Comparison of ENCODE assay signal across 8 cellular contexts in the genomic region with DNA sequence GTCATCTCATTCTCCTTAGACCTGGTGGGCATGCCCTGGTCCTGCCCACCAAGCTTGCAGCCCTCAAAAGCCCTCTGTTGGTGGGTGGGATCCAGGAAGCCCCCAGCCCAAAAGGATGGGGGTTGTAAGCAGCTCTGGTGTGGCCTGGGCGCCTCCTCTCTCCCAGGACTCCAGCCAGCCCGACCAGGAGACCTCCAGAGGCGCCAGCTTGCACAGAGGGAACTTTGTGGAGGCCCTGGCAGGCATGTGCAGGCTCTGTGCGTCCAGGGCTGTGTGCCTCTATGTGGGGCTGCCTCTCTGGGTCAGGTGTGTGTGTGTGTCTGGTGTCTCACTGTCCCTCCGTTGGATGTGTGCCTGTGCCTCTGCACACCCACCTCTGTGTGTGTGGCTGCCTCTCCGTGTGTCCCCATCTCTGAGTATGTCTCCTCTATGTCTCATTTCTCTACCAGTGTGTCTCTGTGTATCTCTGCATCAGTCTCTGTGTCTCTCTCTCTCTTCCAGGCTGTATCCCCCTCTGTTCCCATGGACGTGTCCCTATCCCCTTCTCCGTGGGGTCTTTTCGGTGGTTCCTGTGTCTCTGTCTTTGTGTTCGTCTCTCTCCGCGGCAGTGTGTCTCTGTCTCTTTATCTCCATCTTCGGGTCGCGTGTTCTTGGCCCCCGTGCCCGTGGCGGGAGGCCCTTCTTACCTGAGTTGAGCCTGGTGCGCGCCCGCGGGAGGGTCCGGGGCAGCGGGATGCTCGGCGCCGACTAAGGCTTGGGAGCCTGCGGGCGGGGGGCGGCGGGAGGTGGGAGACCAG. TPM values are rescaled to one million over a fixed set of nuclear protein-coding genes. Genes with fewer than 3 reads are reported as not detected.
DNase-seq lines count a peak whose midpoint lies in the region; ATAC-seq and TF ChIP-seq lines count a peak whose summit lies in the region.

No MANE protein-coding gene starts in this region.

- peak overlapping the region; percentile 28 for H3K4me3 ChIP-seq in kidney epithelial cell (ENCODE audit: low read depth, low read length)

- H3K9me3 Mint-ChIP-seq in activated naive CD4-positive, alpha-beta T cell treated with anti-CD3 and anti-CD28 coated beads, Interleukin-2, amount 50 U/mL, for 24 hours: no peaks in the 10 kb centered on the region
- H3K9me3 Mint-ChIP-seq in activated naive CD8-positive, alpha-beta T cell (ENCODE audit: low read depth): no peaks in the 10 kb centered on the region

- peaks cover 19% of the 10 kb centered on the region for H3K4me1 Mint-ChIP-seq in activated naive CD4-positive, alpha-beta T cell treated with anti-CD3 and anti-CD28 coated beads, Interleukin-2, amount 50 U/mL, for 24 hours
- H3K4me1 Mint-ChIP-seq in activated naive CD8-positive, alpha-beta T cell (ENCODE audit: low read depth): peaks cover 15% of the 10 kb centered on the region

- ATAC-seq in HG03175 (IDR thresholded peaks at IDR 0.05; ENCODE audit: unreplicated experiment): no peak
- no peak for ATAC-seq in GM18505 (IDR thresholded peaks at IDR 0.05; ENCODE audit: unreplicated experiment)

- no peaks in the 10 kb centered on the region for H3K27me3 Mint-ChIP-seq in activated naive CD4-positive, alpha-beta T cell treated with anti-CD3 and anti-CD28 coated beads, Interleukin-2, amount 50 U/mL, for 24 hours
- no peaks in the 10 kb centered on the region for H3K27me3 Mint-ChIP-seq in activated naive CD8-positive, alpha-beta T cell

- H3K27me3 ChIP-seq in kidney epithelial cell (ENCODE audit: control insufficient read depth, insufficient read depth, low read length): peaks cover 33% of the 10 kb centered on the region

- H3K27ac ChIP-seq in substantia nigra (ENCODE audit: low read depth, low read length, poor library complexity, severe bottlenecking): peak overlapping the region; percentile 58

- no peak for TF ChIP-seq CTCF in kidney epithelial cell (IDR thresholded peaks at IDR 0.05; ENCODE audit: insufficient read depth, low read length, poor library complexity, severe bottlenecking)

- no peaks in the 10 kb centered on the region for H3K36me3 ChIP-seq in kidney epithelial cell (ENCODE audit: control insufficient read depth, insufficient read depth, low read length)

- no peaks in the 10 kb centered on the region for H3K36me3 Mint-ChIP-seq in activated naive CD4-positive, alpha-beta T cell treated with anti-CD3 and anti-CD28 coated beads, Interleukin-2, amount 50 U/mL, for 24 hours
- H3K36me3 Mint-ChIP-seq in activated naive CD8-positive, alpha-beta T cell: no peaks in the 10 kb centered on the region

- no peak for TF ChIP-seq POLR2A in GM18505 (IDR thresholded peaks at IDR 0.05; ENCODE audit: borderline replicate concordance, extremely low read depth, insufficient read depth, insufficient read length)

- peak overlapping the region; percentile 69 for H3K4me3 Mint-ChIP-seq in activated naive CD4-positive, alpha-beta T cell treated with anti-CD3 and anti-CD28 coated beads, Interleukin-2, amount 50 U/mL, for 24 hours
- peak overlapping the region; percentile 87 for H3K4me3 Mint-ChIP-seq in activated naive CD8-positive, alpha-beta T cell

- DNase-seq in activated naive CD4-positive, alpha-beta T cell (lab: John Stamatoyannopoulos, UW): no peak
- DNase-seq in kidney epithelial cell (ENCODE audit: low read depth) (no peak), substantia nigra (lab: John Stamatoyannopoulos, UW) (peak in 27 of 49 donors; percentile 10 to 87 (median 49)), D341Med (ENCODE audit: low spot score) (no peak)

- no peak overlapping the region for H3K27ac Mint-ChIP-seq in activated naive CD4-positive, alpha-beta T cell treated with anti-CD3 and anti-CD28 coated beads, Interleukin-2, amount 50 U/mL, for 24 hours
- no peak overlapping the region for H3K27ac Mint-ChIP-seq in activated naive CD8-positive, alpha-beta T cell

RNA-seq across cellular contexts. Expression of a gene that starts 0.5 kb away (rescaled TPM):
- 1.5 TPM in 1 of 2 replicates, not detected in the other for total RNA-seq in kidney epithelial cell

Comparison
In these comparisons a context has a peak if more than half of its experiments do, and no peak if none do; other contexts are left out.
1. DNase-seq: peak in substantia nigra (27 of 49); none in activated naive CD4-positive, alpha-beta T cell (0 of 4), kidney epithelial cell (single experiment) and D341Med (single experiment).